Comparison of ENCODE assay signal across 11 cellular contexts in the genomic region with DNA sequence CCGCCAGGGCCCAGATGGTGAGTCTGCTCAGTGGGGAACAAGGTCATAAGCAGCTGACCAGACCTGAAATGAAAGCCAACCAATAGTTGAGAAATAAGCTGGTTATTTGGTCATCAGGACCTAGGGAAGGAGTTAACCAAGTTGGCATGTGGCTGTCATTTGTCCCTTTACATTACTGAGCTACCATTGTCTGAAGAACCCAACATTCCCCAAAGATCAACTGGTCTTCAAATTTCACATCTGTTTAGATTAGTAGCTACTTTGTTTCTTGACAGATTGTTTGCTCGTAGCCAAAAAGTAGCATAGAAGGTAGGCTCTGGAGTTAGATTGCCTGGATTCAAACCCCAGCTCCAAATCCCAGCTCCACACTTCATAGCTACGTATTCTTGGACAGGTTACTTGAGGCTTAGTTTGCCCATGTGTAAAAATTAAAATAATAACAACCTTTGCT. TPM values are rescaled to one million over a fixed set of nuclear protein-coding genes. Genes with fewer than 3 reads are reported as not detected.
DNase-seq lines count a peak whose midpoint lies in the region; ATAC-seq and TF ChIP-seq lines count a peak whose summit lies in the region.
"Had no signal": no experiment of that assay in that cellular context is flagged by ENCODE, and none has a peak within 500 bp of the region (broad histone marks: within the 10 kb centered on the region; RNA-seq: fewer than 3 reads in every experiment).

No MANE protein-coding gene starts in this region.

- H3K79me1 ChIP-seq in IMR-90 (ENCODE audit: low read depth in 1 of 2, low read length in 2 of 2), result peaks cover 5 to 27% of the 10 kb centered on the region in 2 experiments; a peak in 2 of 4 replicates

- H2BK120ac ChIP-seq in IMR-90 (ENCODE audit: low read depth, low read length), result no peak overlapping the region

- no peak for TF ChIP-seq CTCF in 22Rv1 (IDR thresholded peaks at IDR 0.05)
- no peak for TF ChIP-seq CTCF in IMR-90 (conservative IDR thresholded peaks at IDR 0.05; ENCODE audit: low read depth, low read length)
- no peak for TF ChIP-seq CTCF in brain microvascular endothelial cell (IDR thresholded peaks at IDR 0.05; ENCODE audit: low read depth, low read length, missing control alignments)

- H3K9me3 ChIP-seq in IMR-90 (ENCODE audit: control insufficient read depth, insufficient read depth, low read length) (no peaks in the 10 kb centered on the region), mucosa of stomach (ENCODE audit: control insufficient read depth, low read length) (no peaks in the 10 kb centered on the region)

- peak overlapping the region; percentile 89 for H4K5ac ChIP-seq in IMR-90 (ENCODE audit: low read depth, low read length)

- H3K56ac ChIP-seq in IMR-90 (ENCODE audit: extremely low read depth, insufficient read depth, low read length), result no peak overlapping the region

- in situ Hi-C loops in IMR-90 (cut with MboI; ENCODE audit: low sequenced_read_pairs) (loop anchor here (5.0 to 10.0 kb wide), 2 partner anchors 49 to 286 kb away; no protein-coding TSS in a partner anchor), brain microvascular endothelial cell (cut with HindIII; ENCODE audit: low pct_ligation_motif_present, low sequenced_read_pairs) (no loop called here), ACHN (cut with HindIII; ENCODE audit: low pct_ligation_motif_present, low pct_unique_long_range_greater_than_20kb, low sequenced_read_pairs) (no loop called here)

- no peak overlapping the region for H3K9ac ChIP-seq in IMR-90 (ENCODE audit: low read depth, low read length)
- peak overlapping the region; percentile 91 for H3K9ac ChIP-seq in mucosa of stomach (ENCODE audit: low read length)

- no peaks in the 10 kb centered on the region for H4K20me1 ChIP-seq in IMR-90 (ENCODE audit: insufficient read depth, low read length)

- DNase-seq in IMR-90, result no peak
- DNase-seq in brain microvascular endothelial cell, result no peak
- no peak for DNase-seq in ACHN
- DNase-seq in NCI-H345 (lab: John Stamatoyannopoulos, UW), result no peak
- no peak for DNase-seq in SW480 (ENCODE audit: low spot score)
- DNase-seq in NCI-H2196 treated with DMSO at 0.1 percent for 48 hours (lab: John Stamatoyannopoulos, UW; ENCODE audit: unreplicated experiment), result no peak
- DNase-seq: activated CD4-positive, alpha-beta T cell treated with anti-CD3 and anti-CD28 coated beads for 4 hours; midbrain had no signal

- H2BK5ac ChIP-seq in IMR-90 (ENCODE audit: low read depth, low read length, poor library complexity, severe bottlenecking), result no peak overlapping the region

- peak overlapping the region; percentile 97 for H2AK9ac ChIP-seq in IMR-90 (replicated peaks; ENCODE audit: low read depth, low read length, poor library complexity)

- H4K91ac ChIP-seq in IMR-90 (ENCODE audit: insufficient read depth, low read depth, low read length), result peak overlapping the region; percentile 48; the same call in 1 of the 2 replicates

- H2AK5ac ChIP-seq in IMR-90 (ENCODE audit: low read depth, low read length), result peak overlapping the region; percentile 92

- H4K8ac ChIP-seq in IMR-90 (ENCODE audit: low read depth in 2 of 2, low read length in 2 of 2), result peak overlapping the region; percentile 89 to 98

- TF ChIP-seq POLR2A in IMR-90 (IDR thresholded peaks at IDR 0.05; ENCODE audit: low read depth, low read length), result no peak

- POLR2A ChIA-PET in IMR-90 (lab: Charles Lee; ENCODE audit: unreplicated experiment), result no interaction called here

- ATAC-seq in IMR-90 (ENCODE audit: low read depth), result no peak

- WGBS in IMR-90 (ENCODE audit: extremely low coverage in 2 of 2, insufficient read length in 1 of 2), 2 experiments, result no CpG with 5 or more reads among the region's 3 CpGs

- H3K14ac ChIP-seq in IMR-90 (replicated peaks; ENCODE audit: low read depth, low read length), result no peak overlapping the region

- peak overlapping the region; percentile 79 for H3K4me2 ChIP-seq in IMR-90 (ENCODE audit: low read depth, low read length)

- H3K23ac ChIP-seq in IMR-90 (ENCODE audit: low read depth, low read length), result no peak overlapping the region

- H3K27me3 ChIP-seq in IMR-90 (ENCODE audit: control insufficient read depth, insufficient read depth, low read length) (no peaks in the 10 kb centered on the region), brain microvascular endothelial cell (replicated peaks) (no peaks in the 10 kb centered on the region), mucosa of stomach (ENCODE audit: control insufficient read depth, insufficient read depth, low read length) (no peaks in the 10 kb centered on the region)

- H2BK20ac ChIP-seq in IMR-90 (ENCODE audit: low read depth, low read length), result no peak overlapping the region

- BruUV-seq in IMR-90 (replicated peaks; lab: Mats Ljungman, UMichigan), result no TSS peak

- intact Hi-C loops in IMR-90 (cut with micrococcal nuclease), result loop anchor here (5.0 kb wide), 3 partner anchors 34 to 404 kb away; a partner anchor contains a TSS

- H3K36me3 ChIP-seq in IMR-90 (ENCODE audit: control insufficient read depth, insufficient read depth, low read length), result peaks cover 11% of the 10 kb centered on the region
- H3K36me3 ChIP-seq in brain microvascular endothelial cell (replicated peaks), result peaks cover 15% of the 10 kb centered on the region
- H3K36me3 ChIP-seq in mucosa of stomach (ENCODE audit: control insufficient read depth, insufficient read depth, low read length), result no peaks in the 10 kb centered on the region

- no peak overlapping the region for H2BK15ac ChIP-seq in IMR-90 (ENCODE audit: low read depth, low read length)

- peak overlapping the region; percentile 4; the same call in 1 of the 2 replicates for H3K4me3 ChIP-seq in IMR-90 (ENCODE audit: insufficient read depth, low read depth, low read length)
- H3K4me3 ChIP-seq in brain microvascular endothelial cell (ENCODE audit: low read depth, low read length), result peak overlapping the region; percentile 57
- peak overlapping the region; percentile 20 for H3K4me3 ChIP-seq in mucosa of stomach (ENCODE audit: low read length)

- H3K9me1 ChIP-seq in IMR-90 (ENCODE audit: insufficient read depth, low read length), result peaks cover 6% of the 10 kb centered on the region

- TF ChIP-seq RAD21 in IMR-90 (IDR thresholded peaks at IDR 0.05; ENCODE audit: low read length), result no peak

- H3K27ac ChIP-seq in 22Rv1 (peak overlapping the region; percentile 83), IMR-90 (ENCODE audit: insufficient read depth, low read length) (peak overlapping the region; percentile 56; the same call in 1 of the 2 replicates), brain microvascular endothelial cell (no peak overlapping the region)

- H3K18ac ChIP-seq in IMR-90 (ENCODE audit: low read depth, low read length), result no peak overlapping the region

- dilution Hi-C loops in IMR-90 (cut with HindIII; ENCODE audit: low sequenced_read_pairs, unreplicated experiment), result no loop called here

- peak overlapping the region; percentile 40 for H2AFZ ChIP-seq in IMR-90 (replicated peaks; ENCODE audit: low read length, poor library complexity)

- H3K4ac ChIP-seq in IMR-90 (ENCODE audit: low read depth, low read length), result peak overlapping the region; percentile 87

- CTCF ChIA-PET in IMR-90 (lab: Yijun Ruan, JAX), result interaction anchor here (2.4 kb wide), 1 partner anchor 50 kb away, joined by 14 read pairs; no protein-coding TSS in a partner anchor

- peaks cover 6% of the 10 kb centered on the region for H3K4me1 ChIP-seq in IMR-90 (ENCODE audit: control insufficient read depth, insufficient read depth, low read length)
- peaks cover 15% of the 10 kb centered on the region for H3K4me1 ChIP-seq in mucosa of stomach (ENCODE audit: control insufficient read depth, insufficient read depth, low read length)

TF ChIP-seq in IMR-90, 13 proteins besides CTCF, POLR2A, EP300 and RAD21 (continues in another document):
- TF ChIP-seq BHLHE40 (IDR thresholded peaks at IDR 0.05; ENCODE audit: low read depth, low read length), result no peak
- TF ChIP-seq MAFK (IDR thresholded peaks at IDR 0.05; ENCODE audit: low read depth, low read length), result no peak
- no peak for TF ChIP-seq MAZ (IDR thresholded peaks at IDR 0.05; ENCODE audit: borderline replicate concordance, low read depth, low read length)
- TF ChIP-seq RFX5 (IDR thresholded peaks at IDR 0.05; ENCODE audit: low read depth, low read length), result no peak
- TF ChIP-seq NFE2L2 (IDR thresholded peaks at IDR 0.05; ENCODE audit: low read depth, low read length), result no peak
- TF ChIP-seq, protein P1, sequence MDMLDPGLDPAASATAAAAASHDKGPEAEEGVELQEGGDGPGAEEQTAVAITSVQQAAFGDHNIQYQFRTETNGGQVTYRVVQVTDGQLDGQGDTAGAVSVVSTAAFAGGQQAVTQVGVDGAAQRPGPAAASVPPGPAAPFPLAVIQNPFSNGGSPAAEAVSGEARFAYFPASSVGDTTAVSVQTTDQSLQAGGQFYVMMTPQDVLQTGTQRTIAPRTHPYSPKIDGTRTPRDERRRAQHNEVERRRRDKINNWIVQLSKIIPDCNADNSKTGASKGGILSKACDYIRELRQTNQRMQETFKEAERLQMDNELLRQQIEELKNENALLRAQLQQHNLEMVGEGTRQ (IDR thresholded peaks at IDR 0.05; ENCODE audit: low read depth, low read length), result no peak
- TF ChIP-seq CHD1 (IDR thresholded peaks at IDR 0.05; ENCODE audit: low read depth, low read length), result no peak

RNA-seq across cellular contexts. Expression of a gene that starts 1.0 kb away (rescaled TPM):
- 10.0 and 10.8 TPM in 2 replicates for total RNA-seq in IMR-90 (2012; rRNA removed)
- 7.8 and 9.5 TPM in 2 replicates for polyA plus RNA-seq in IMR-90 (2012; rRNA removed)
- polyA plus RNA-seq in IMR-90 (2012; cell fraction: cytosol; rRNA removed), result 7.6 and 11.7 TPM in 2 replicates
- polyA plus RNA-seq in IMR-90 (2012; cell fraction: nucleus; rRNA removed; ENCODE audit: low replicate concordance), result 8.5 and 12.8 TPM in 2 replicates

RNA-seq across cellular contexts. Expression of a gene that starts 2.0 kb away (rescaled TPM):
- total RNA-seq in IMR-90 (2012; rRNA removed), result 1.4 and 3.1 TPM in 2 replicates
- 4.8 and 6.5 TPM in 2 replicates for polyA plus RNA-seq in IMR-90 (2012; rRNA removed)
- 3.7 and 3.8 TPM in 2 replicates for polyA plus RNA-seq in IMR-90 (2012; cell fraction: cytosol; rRNA removed)
- polyA plus RNA-seq in IMR-90 (2012; cell fraction: nucleus; rRNA removed; ENCODE audit: low replicate concordance), result 1.9 and 8.7 TPM in 2 replicates

RNA-seq across cellular contexts. Expression of a gene that starts 6.6 kb away (rescaled TPM):
- total RNA-seq in IMR-90 (2012; rRNA removed), result 640 and 796 TPM in 2 replicates
- 371 and 477 TPM in 2 replicates for polyA plus RNA-seq in IMR-90 (2012; rRNA removed)
- polyA plus RNA-seq in IMR-90 (2012; cell fraction: cytosol; rRNA removed), result 398 and 588 TPM in 2 replicates
- 1,377 and 2,192 TPM in 2 replicates for polyA plus RNA-seq in IMR-90 (2012; cell fraction: nucleus; rRNA removed; ENCODE audit: low replicate concordance)

RNA-seq across cellular contexts. Expression of a gene that starts 19.7 kb away (rescaled TPM):
- total RNA-seq in IMR-90 (2012; rRNA removed), result not detected in 2 replicates
- not detected in 2 replicates for polyA plus RNA-seq in IMR-90 (2012; rRNA removed)
- not detected in 2 replicates for polyA plus RNA-seq in IMR-90 (2012; cell fraction: cytosol; rRNA removed)
- polyA plus RNA-seq in IMR-90 (2012; cell fraction: nucleus; rRNA removed; ENCODE audit: low replicate concordance), result not detected in 2 replicates
- total RNA-seq: G401 had no signal

RNA-seq across cellular contexts. Expression of a gene that starts 23.6 kb away (rescaled TPM):
- not detected in 2 replicates for total RNA-seq in IMR-90 (2012; rRNA removed)
- polyA plus RNA-seq in IMR-90 (2012; rRNA removed), result not detected in 2 replicates
- not detected in 2 replicates for polyA plus RNA-seq in IMR-90 (2012; cell fraction: cytosol; rRNA removed)
- 0.05 TPM in 1 of 2 replicates, not detected in the other for polyA plus RNA-seq in IMR-90 (2012; cell fraction: nucleus; rRNA removed; ENCODE audit: low replicate concordance)
- total RNA-seq: G401 had no signal

Comparison
In these comparisons a context has a peak if more than half of its experiments do, and no peak if none do; other contexts are left out.
1. H3K4me3 ChIP-seq: peak in every context shown above with its lines; median percentile 57 in brain microvascular endothelial cell; 20 in mucosa of stomach; 4 in IMR-90.